ENCODE assay signal across 32 cellular contexts in the genomic region with DNA sequence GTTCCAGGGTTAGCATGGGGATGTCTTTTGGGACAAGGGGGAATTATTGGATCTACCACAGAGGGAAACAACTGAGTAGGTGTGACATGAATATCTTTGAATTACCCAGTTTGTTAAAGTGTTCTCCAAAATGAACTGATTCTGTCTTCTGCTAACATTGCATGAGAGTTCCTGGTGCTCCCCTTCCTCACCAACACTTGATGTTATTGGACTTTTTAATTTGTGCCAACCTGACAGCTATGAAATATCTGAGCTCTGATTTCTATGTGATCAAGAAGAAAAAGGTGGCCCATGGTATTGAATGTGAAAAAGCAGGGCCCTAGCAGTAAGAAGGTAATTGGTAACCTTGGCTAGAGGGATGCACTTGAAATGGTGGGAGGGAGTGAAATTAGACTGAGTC. TPM values are rescaled to one million over a fixed set of nuclear protein-coding genes. Genes with fewer than 3 reads are reported as not detected.
"Had no signal": no experiment of that assay in that cellular context is flagged by ENCODE, and none has a peak within 500 bp of the region (broad histone marks: within the 10 kb centered on the region; RNA-seq: fewer than 3 reads in every experiment).

No MANE protein-coding gene starts in this region.

- H3K9me3 Mint-ChIP-seq: natural killer cell treated with Interleukin-12 subunit alpha and Interleukin-12 subunit beta and Interleukin-15 and Interleukin-18, amount 100 ng/mL, for 72 hours; stimulated activated effector memory CD8-positive, alpha-beta T cell treated with anti-CD3 and anti-CD28 coated beads, Interleukin-12 subunit alpha, Interleukin-12 subunit beta, amount 100 ng/mL, for 72 hours had no signal

- H3K4me3 ChIP-seq: coronary artery, esophagus squamous epithelium, heart right ventricle, left lung, mucosa of descending colon, ovary, smooth muscle cell, stomach, thyroid gland, vagina had no signal

- H3K27ac Mint-ChIP-seq: mesothelial cell of epicardium; natural killer cell treated with Interleukin-12 subunit alpha and Interleukin-12 subunit beta and Interleukin-15 and Interleukin-18, amount 100 ng/mL, for 72 hours; stimulated activated effector memory CD8-positive, alpha-beta T cell treated with anti-CD3 and anti-CD28 coated beads, Interleukin-12 subunit alpha, Interleukin-12 subunit beta, amount 100 ng/mL, for 72 hours had no signal

- DNase-seq: dermis blood vessel endothelial cell; effector memory CD4-positive, alpha-beta T cell; erythroblast; esophagus squamous epithelium; foreskin melanocyte; glutamatergic neuron; heart right ventricle; hippocampal formation; left cardiac atrium; left lung; mesenchymal stem cell; mucosa of descending colon; naive B cell; nucleus accumbens; ovary; stimulated activated CD4-positive, alpha-beta T cell treated with anti-CD3 and anti-CD28 coated beads, Interleukin-12 subunit alpha, Interleukin-12 subunit beta, amount 100 ng/mL, for 4 hours; stimulated activated CD4-positive, alpha-beta T cell treated with anti-CD3 and anti-CD28 coated beads, Interleukin-1b, Interleukin-23, amount 100 ng/mL, for 48 hours; stimulated activated CD4-positive, alpha-beta T cell treated with anti-CD3 and anti-CD28 coated beads, Interleukin-4, amount 100 ng/mL, for 1 hour; stimulated activated naive CD4-positive, alpha-beta T cell treated with Interleukin-2 at 50 U/mL for 16 hours; stomach; thyroid gland; trophoblast cell had no signal

- H3K27ac ChIP-seq: coronary artery, esophagus squamous epithelium, heart right ventricle, left lung, ovary, stomach, thyroid gland, vagina had no signal

- H3K4me1 ChIP-seq: thyroid gland had no signal

- H3K4me2 ChIP-seq: smooth muscle cell had no signal

- H3K9me3 ChIP-seq: mucosa of descending colon, thyroid gland, vagina had no signal

- FAIRE-seq: islet of Langerhans had no signal

- ATAC-seq: heart right ventricle; left cardiac atrium; left lung; mucosa of descending colon; natural killer cell treated with Interleukin-12 subunit alpha and Interleukin-12 subunit beta and Interleukin-15 and Interleukin-18, amount 100 ng/mL, for 72 hours; sciatic nerve; stimulated activated effector memory CD8-positive, alpha-beta T cell treated with anti-CD3 and anti-CD28 coated beads, Interleukin-12 subunit alpha, Interleukin-12 subunit beta, amount 100 ng/mL, for 72 hours had no signal

- H3K36me3 Mint-ChIP-seq: mesothelial cell of epicardium; stimulated activated effector memory CD8-positive, alpha-beta T cell treated with anti-CD3 and anti-CD28 coated beads, Interleukin-12 subunit alpha, Interleukin-12 subunit beta, amount 100 ng/mL, for 72 hours had no signal

- H3K27me3 ChIP-seq: ovary, thyroid gland, vagina had no signal

- H3K36me3 ChIP-seq: esophagus squamous epithelium, heart right ventricle, left lung, ovary, stomach, thyroid gland, vagina had no signal

- H3K4me1 Mint-ChIP-seq: mesothelial cell of epicardium had no signal

- H3K4me3 Mint-ChIP-seq: mesothelial cell of epicardium; natural killer cell treated with Interleukin-12 subunit alpha and Interleukin-12 subunit beta and Interleukin-15 and Interleukin-18, amount 100 ng/mL, for 72 hours; stimulated activated effector memory CD8-positive, alpha-beta T cell treated with anti-CD3 and anti-CD28 coated beads, Interleukin-12 subunit alpha, Interleukin-12 subunit beta, amount 100 ng/mL, for 72 hours had no signal

RNA-seq across cellular contexts. Expression of a gene that starts 38.7 kb away (rescaled TPM):
- total RNA-seq: dermis blood vessel endothelial cell, lung microvascular endothelial cell, smooth muscle cell, temporal lobe had no signal
- polyA plus RNA-seq: smooth muscle cell had no signal
